ENCODE assay signal across 12 cellular contexts in genomic region chr10:131094406-131095108, GRCh38.
A peak's percentile ranks its signal among the peaks of the same experiment; 100 is the strongest.
DNase-seq lines count a peak whose midpoint lies in the region; ATAC-seq and TF ChIP-seq lines count a peak whose summit lies in the region.
"Had no signal": no experiment of that assay in that cellular context is flagged by ENCODE, and none has a peak within 500 bp of the region (broad histone marks: within the 10 kb centered on the region; RNA-seq: fewer than 3 reads in every experiment).

No MANE protein-coding gene starts in this region.

- 57 to 64% methylated on average over 11 to 13 of the region's 16 CpGs for WGBS in mesodermal cell (ENCODE audit: insufficient coverage in 2 of 2), 2 experiments

- intact Hi-C loops in breast epithelium (cut with DNase I; ENCODE audit: low total_unique reads), result no loop called here

- no peaks in the 10 kb centered on the region for H3K36me3 Mint-ChIP-seq in activated CD8-positive, alpha-beta memory T cell treated with anti-CD3 and anti-CD28 coated beads, Interleukin-2, amount 10 ng/mL, durations not matched to agents 7 days and 5 days
- no peaks in the 10 kb centered on the region for H3K36me3 Mint-ChIP-seq in activated T-cell treated with anti-CD3 and anti-CD28 coated beads, Interleukin-2, amount 50 U/mL, for 24 hours (ENCODE audit: low read depth)
- H3K36me3 Mint-ChIP-seq: naive thymus-derived CD8-positive, alpha-beta T cell had no signal

- CTCF ChIA-PET in activated CD8-positive, alpha-beta memory T cell treated with anti-CD3 and anti-CD28 coated beads, Interleukin-2, amount 10 ng/mL, durations not matched to agents 7 days and 5 days (lab: Charles Lee), result no interaction called here

- no peaks in the 10 kb centered on the region for H3K27me3 Mint-ChIP-seq in activated CD8-positive, alpha-beta memory T cell treated with anti-CD3 and anti-CD28 coated beads, Interleukin-2, amount 10 ng/mL, durations not matched to agents 7 days and 5 days
- no peaks in the 10 kb centered on the region for H3K27me3 Mint-ChIP-seq in activated T-cell treated with anti-CD3 and anti-CD28 coated beads, Interleukin-2, amount 50 U/mL, for 24 hours

- peak; percentile 55 for DNase-seq in Caki2 (ENCODE audit: low read depth)
- peak; percentile 11 for DNase-seq in M059J (ENCODE audit: low read depth)
- DNase-seq in breast epithelium (ENCODE audit: low spot score in 2 of 2), result peak in 1 of 2 donors; percentile 76
- DNase-seq in BE2C, result no peak
- no peak for DNase-seq in activated CD8-positive, alpha-beta memory T cell treated with anti-CD3 and anti-CD28 coated beads, Interleukin-2, amount 10 ng/mL, durations not matched to agents 7 days and 5 days
- DNase-seq in activated T-cell treated with anti-CD3 and anti-CD28 coated beads, Interleukin-2, amount 50 U/mL, for 24 hours, result no peak
- DNase-seq: activated CD4-positive, alpha-beta T cell treated with anti-CD3 and anti-CD28 coated beads for 1 hour had no signal

- H3K4me1 Mint-ChIP-seq in activated CD8-positive, alpha-beta memory T cell treated with anti-CD3 and anti-CD28 coated beads, Interleukin-2, amount 10 ng/mL, durations not matched to agents 7 days and 5 days, result no peaks in the 10 kb centered on the region
- no peaks in the 10 kb centered on the region for H3K4me1 Mint-ChIP-seq in activated T-cell treated with anti-CD3 and anti-CD28 coated beads, Interleukin-2, amount 50 U/mL, for 24 hours (ENCODE audit: low read depth)

- no peak for TF ChIP-seq CTCF in breast epithelium (IDR thresholded peaks at IDR 0.05)
- no peak for TF ChIP-seq CTCF in BE2C (IDR thresholded peaks at IDR 0.05; ENCODE audit: low read depth, low read length)

- no peaks in the 10 kb centered on the region for H3K9me3 Mint-ChIP-seq in activated CD8-positive, alpha-beta memory T cell treated with anti-CD3 and anti-CD28 coated beads, Interleukin-2, amount 10 ng/mL, durations not matched to agents 7 days and 5 days (ENCODE audit: low read depth)
- H3K9me3 Mint-ChIP-seq in activated T-cell treated with anti-CD3 and anti-CD28 coated beads, Interleukin-2, amount 50 U/mL, for 24 hours, result no peaks in the 10 kb centered on the region
- H3K9me3 Mint-ChIP-seq: naive thymus-derived CD8-positive, alpha-beta T cell had no signal

- TF ChIP-seq POLR2A in breast epithelium (IDR thresholded peaks at IDR 0.05), result no peak

- H3K9me3 ChIP-seq in breast epithelium (no peaks in the 10 kb centered on the region), mesodermal cell (ENCODE audit: control insufficient read depth, low read length) (no peaks in the 10 kb centered on the region), BE2C (no peaks in the 10 kb centered on the region)
- H3K9me3 ChIP-seq: ascending aorta had no signal

- H3K27me3 ChIP-seq in breast epithelium (no peaks in the 10 kb centered on the region), BE2C (no peaks in the 10 kb centered on the region)
- H3K27me3 ChIP-seq: ascending aorta had no signal

- no peak for ATAC-seq in activated CD8-positive, alpha-beta memory T cell treated with anti-CD3 and anti-CD28 coated beads, Interleukin-2, amount 10 ng/mL, durations not matched to agents 7 days and 5 days
- no peak for ATAC-seq in GM18861 (IDR thresholded peaks at IDR 0.05; ENCODE audit: unreplicated experiment)
- ATAC-seq: naive thymus-derived CD8-positive, alpha-beta T cell had no signal

- H3K36me3 ChIP-seq in breast epithelium (no peaks in the 10 kb centered on the region), mesodermal cell (ENCODE audit: control insufficient read depth, insufficient read depth, low read length) (no peaks in the 10 kb centered on the region), BE2C (no peaks in the 10 kb centered on the region)
- H3K36me3 ChIP-seq: ascending aorta had no signal

- no peaks in the 10 kb centered on the region for H3K4me1 ChIP-seq in breast epithelium
- H3K4me1 ChIP-seq in mesodermal cell (ENCODE audit: control insufficient read depth, insufficient read depth, low read length, poor library complexity, severe bottlenecking), result peaks cover 10% of the 10 kb centered on the region
- H3K4me1 ChIP-seq in BE2C, result no peaks in the 10 kb centered on the region
- H3K4me1 ChIP-seq: ascending aorta had no signal

- H3K27ac Mint-ChIP-seq in activated CD8-positive, alpha-beta memory T cell treated with anti-CD3 and anti-CD28 coated beads, Interleukin-2, amount 10 ng/mL, durations not matched to agents 7 days and 5 days, result no peak overlapping the region
- H3K27ac Mint-ChIP-seq in activated T-cell treated with anti-CD3 and anti-CD28 coated beads, Interleukin-2, amount 50 U/mL, for 24 hours, result no peak overlapping the region
- H3K27ac Mint-ChIP-seq: naive thymus-derived CD8-positive, alpha-beta T cell had no signal

- peak overlapping the region; percentile 74 to 79 for H3K27ac ChIP-seq in breast epithelium
- H3K27ac ChIP-seq in mesodermal cell (ENCODE audit: low read depth, low read length, severe bottlenecking), result peak overlapping the region; percentile 67
- H3K27ac ChIP-seq: ascending aorta, C4-2B had no signal

- in situ Hi-C loops in Caki2 (cut with HindIII; ENCODE audit: low pct_unique_long_range_greater_than_20kb, low sequenced_read_pairs), result no loop called here

- peak overlapping the region in 1 of 3 donors; percentile 31 for H3K4me3 ChIP-seq in breast epithelium
- no peak overlapping the region for H3K4me3 ChIP-seq in mesodermal cell (ENCODE audit: extremely low read depth, insufficient read depth, low read length, poor library complexity, severe bottlenecking)
- H3K4me3 ChIP-seq in BE2C (ENCODE audit: low read depth, low read length), result no peak overlapping the region
- H3K4me3 ChIP-seq: ascending aorta had no signal

- no peak overlapping the region for H3K4me3 Mint-ChIP-seq in activated CD8-positive, alpha-beta memory T cell treated with anti-CD3 and anti-CD28 coated beads, Interleukin-2, amount 10 ng/mL, durations not matched to agents 7 days and 5 days
- H3K4me3 Mint-ChIP-seq in activated T-cell treated with anti-CD3 and anti-CD28 coated beads, Interleukin-2, amount 50 U/mL, for 24 hours, result no peak overlapping the region
- H3K4me3 Mint-ChIP-seq: naive thymus-derived CD8-positive, alpha-beta T cell had no signal

Comparison
In these comparisons a context has a peak if more than half of its experiments do, and no peak if none do; other contexts are left out.
1. DNase-seq: peak in Caki2 (single experiment) and M059J (single experiment); none in BE2C (single experiment), activated CD8-positive, alpha-beta memory T cell treated with anti-CD3 and anti-CD28 coated beads, Interleukin-2, amount 10 ng/mL, durations not matched to agents 7 days and 5 days (single experiment) and activated T-cell treated with anti-CD3 and anti-CD28 coated beads, Interleukin-2, amount 50 U/mL, for 24 hours (single experiment).